In the genomic region with DNA sequence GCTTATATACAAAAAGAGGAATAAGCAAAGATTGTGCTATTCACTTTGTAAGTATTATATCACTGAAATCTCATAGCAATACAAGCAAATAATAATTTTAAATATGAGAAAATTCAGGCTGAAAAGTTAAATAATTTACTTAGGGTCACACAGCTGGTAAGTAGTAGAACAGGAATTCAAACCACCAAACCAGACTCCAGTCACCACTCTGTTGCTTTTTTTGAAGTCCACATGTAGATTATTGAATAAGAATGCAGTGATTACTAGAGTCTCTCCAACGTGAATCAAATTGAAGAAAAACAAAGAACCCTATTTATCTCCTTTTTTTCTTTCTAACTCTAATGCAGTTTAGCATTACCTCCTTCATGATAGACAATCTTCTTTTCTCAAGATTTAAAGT, we compare ENCODE assay signal across 1 cellular context.
TF ChIP-seq lines count a peak whose summit lies in the region.

No MANE protein-coding gene starts in this region.

TF ChIP-seq in endothelial cell of umbilical vein, 7 proteins besides CTCF, POLR2A, EP300 and RAD21 (continued from another document):
- TF ChIP-seq FOS (IDR thresholded peaks at IDR 0.05; ENCODE audit: borderline replicate concordance, insufficient read depth, low read length) (no peak), POLR2AphosphoS5 (IDR thresholded peaks at IDR 0.05; ENCODE audit: insufficient read depth, low read depth, low read length) (no peak), GATA2 (IDR thresholded peaks at IDR 0.05; ENCODE audit: insufficient read depth, insufficient read length, low read depth, low read length) (no peak), EZH2 (IDR thresholded peaks at IDR 0.05; ENCODE audit: borderline replicate concordance, low read depth, low read length, severe bottlenecking) (no peak)
- TF ChIP-seq, protein P1, sequence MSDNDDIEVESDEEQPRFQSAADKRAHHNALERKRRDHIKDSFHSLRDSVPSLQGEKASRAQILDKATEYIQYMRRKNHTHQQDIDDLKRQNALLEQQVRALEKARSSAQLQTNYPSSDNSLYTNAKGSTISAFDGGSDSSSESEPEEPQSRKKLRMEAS (IDR thresholded peaks at IDR 0.05; ENCODE audit: insufficient read depth, insufficient read length): no peak
